In the genomic region with DNA sequence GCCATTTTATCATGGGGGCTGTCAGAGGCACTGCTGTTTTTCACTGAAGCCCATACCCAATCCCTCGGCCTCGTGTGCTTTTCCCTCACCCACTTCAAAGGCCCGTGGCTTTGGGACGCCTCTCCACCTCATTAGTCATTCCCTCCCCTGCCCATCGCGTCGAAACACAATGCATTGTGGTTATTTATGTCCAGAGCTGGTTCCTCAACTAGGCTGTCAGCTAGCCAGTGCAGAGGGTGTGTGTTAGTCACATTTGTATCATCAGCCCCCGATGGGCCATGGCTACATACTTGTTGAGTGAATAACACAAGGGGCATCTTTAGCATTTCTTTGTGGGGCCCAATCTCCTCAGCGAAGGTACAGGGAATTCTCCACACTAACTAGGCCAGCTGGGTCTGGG, we compare ENCODE assay signal across 1 cellular context.
TF ChIP-seq lines count a peak whose summit lies in the region.

No MANE protein-coding gene starts in this region.

TF ChIP-seq in SK-N-SH, 30 proteins besides CTCF, POLR2A, EP300 and RAD21 (continued from another document):
- TF ChIP-seq, protein P1, sequence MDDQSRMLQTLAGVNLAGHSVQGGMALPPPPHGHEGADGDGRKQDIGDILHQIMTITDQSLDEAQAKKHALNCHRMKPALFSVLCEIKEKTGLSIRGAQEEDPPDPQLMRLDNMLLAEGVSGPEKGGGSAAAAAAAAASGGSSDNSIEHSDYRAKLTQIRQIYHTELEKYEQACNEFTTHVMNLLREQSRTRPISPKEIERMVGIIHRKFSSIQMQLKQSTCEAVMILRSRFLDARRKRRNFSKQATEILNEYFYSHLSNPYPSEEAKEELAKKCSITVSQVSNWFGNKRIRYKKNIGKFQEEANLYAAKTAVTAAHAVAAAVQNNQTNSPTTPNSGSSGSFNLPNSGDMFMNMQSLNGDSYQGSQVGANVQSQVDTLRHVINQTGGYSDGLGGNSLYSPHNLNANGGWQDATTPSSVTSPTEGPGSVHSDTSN (IDR thresholded peaks at IDR 0.05), result peak; percentile 90
- TF ChIP-seq JUND (IDR thresholded peaks at IDR 0.05) (peak; percentile 88), SIN3A (IDR thresholded peaks at IDR 0.05; ENCODE audit: borderline replicate concordance, low read depth, low read length) (no peak; the same call in 1 of the 2 replicates), IRF3 (IDR thresholded peaks at IDR 0.05; ENCODE audit: low read depth, low read length) (no peak), TEAD4 (IDR thresholded peaks at IDR 0.05; ENCODE audit: borderline replicate concordance, insufficient read depth) (peak; percentile 69), FOSL2 (IDR thresholded peaks at IDR 0.05; ENCODE audit: borderline replicate concordance, low read depth) (peak; percentile 92), MXI1 (IDR thresholded peaks at IDR 0.05; ENCODE audit: low read depth, low read length) (no peak)
- TF ChIP-seq, protein P2, sequence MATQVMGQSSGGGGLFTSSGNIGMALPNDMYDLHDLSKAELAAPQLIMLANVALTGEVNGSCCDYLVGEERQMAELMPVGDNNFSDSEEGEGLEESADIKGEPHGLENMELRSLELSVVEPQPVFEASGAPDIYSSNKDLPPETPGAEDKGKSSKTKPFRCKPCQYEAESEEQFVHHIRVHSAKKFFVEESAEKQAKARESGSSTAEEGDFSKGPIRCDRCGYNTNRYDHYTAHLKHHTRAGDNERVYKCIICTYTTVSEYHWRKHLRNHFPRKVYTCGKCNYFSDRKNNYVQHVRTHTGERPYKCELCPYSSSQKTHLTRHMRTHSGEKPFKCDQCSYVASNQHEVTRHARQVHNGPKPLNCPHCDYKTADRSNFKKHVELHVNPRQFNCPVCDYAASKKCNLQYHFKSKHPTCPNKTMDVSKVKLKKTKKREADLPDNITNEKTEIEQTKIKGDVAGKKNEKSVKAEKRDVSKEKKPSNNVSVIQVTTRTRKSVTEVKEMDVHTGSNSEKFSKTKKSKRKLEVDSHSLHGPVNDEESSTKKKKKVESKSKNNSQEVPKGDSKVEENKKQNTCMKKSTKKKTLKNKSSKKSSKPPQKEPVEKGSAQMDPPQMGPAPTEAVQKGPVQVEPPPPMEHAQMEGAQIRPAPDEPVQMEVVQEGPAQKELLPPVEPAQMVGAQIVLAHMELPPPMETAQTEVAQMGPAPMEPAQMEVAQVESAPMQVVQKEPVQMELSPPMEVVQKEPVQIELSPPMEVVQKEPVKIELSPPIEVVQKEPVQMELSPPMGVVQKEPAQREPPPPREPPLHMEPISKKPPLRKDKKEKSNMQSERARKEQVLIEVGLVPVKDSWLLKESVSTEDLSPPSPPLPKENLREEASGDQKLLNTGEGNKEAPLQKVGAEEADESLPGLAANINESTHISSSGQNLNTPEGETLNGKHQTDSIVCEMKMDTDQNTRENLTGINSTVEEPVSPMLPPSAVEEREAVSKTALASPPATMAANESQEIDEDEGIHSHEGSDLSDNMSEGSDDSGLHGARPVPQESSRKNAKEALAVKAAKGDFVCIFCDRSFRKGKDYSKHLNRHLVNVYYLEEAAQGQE (IDR thresholded peaks at IDR 0.05; ENCODE audit: low read depth, low read length), result 0 out of 2 replicates have a peak, but pooled peaks have one; percentile 1
TF ChIP-seq in SK-N-SH: peak in this region for 9.
